8 cellular contexts compared by ENCODE assay signal in the genomic region with DNA sequence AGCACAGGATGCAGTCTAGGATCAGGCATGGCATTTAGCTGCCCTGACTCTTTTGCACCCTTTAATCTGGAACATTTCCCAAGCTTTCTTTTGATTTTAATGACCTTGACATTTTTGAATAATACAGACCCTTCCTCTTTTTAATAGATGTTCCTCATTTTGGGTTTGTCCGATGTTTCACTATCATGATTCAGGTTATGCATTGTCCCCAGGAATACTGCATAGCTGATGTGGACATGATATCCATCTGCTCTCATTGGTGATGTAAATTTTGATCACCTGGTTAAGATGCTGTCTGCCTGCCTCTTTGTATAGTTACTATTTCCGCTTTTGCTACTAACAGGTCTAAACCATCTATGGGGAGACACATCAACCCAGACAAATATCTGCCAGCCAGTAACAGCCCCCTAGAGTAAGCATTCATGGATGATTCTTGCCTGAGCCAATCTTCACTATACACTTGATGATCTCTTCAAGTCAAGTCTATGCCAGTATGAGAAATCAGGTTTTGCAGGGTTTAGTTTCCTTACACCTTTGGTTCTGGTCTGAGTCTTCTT. TPM values are rescaled to one million over a fixed set of nuclear protein-coding genes. Genes with fewer than 3 reads are reported as not detected.
DNase-seq lines count a peak whose midpoint lies in the region; ATAC-seq and TF ChIP-seq lines count a peak whose summit lies in the region.

No MANE protein-coding gene starts in this region.

- peak overlapping the region; percentile 78 for H3K27ac ChIP-seq in naive thymus-derived CD4-positive, alpha-beta T cell (ENCODE audit: low read depth, low read length)

- DNase-seq in CD14-positive monocyte (ENCODE audit: low spot score) (no peak), superior temporal gyrus (ENCODE audit: extremely low spot score) (no peak), glomerular visceral epithelial cell (ENCODE audit: extremely low spot score) (no peak)
- no peak for DNase-seq in activated naive CD8-positive, alpha-beta T cell treated with anti-CD3 and anti-CD28 coated beads, Interleukin-2, amount 10 ng/mL, durations not matched to agents 7 days and 5 days
- DNase-seq in naive thymus-derived CD4-positive, alpha-beta T cell: peak in 7 of 9 donors; percentile 27 to 61 (median 50)
- no peak for DNase-seq in stimulated activated CD4-positive, alpha-beta T cell treated with anti-CD3 and anti-CD28 coated beads, Interleukin-1b, Interleukin-23, amount 100 ng/mL, for 48 hours

- intact Hi-C loops in CD14-positive monocyte (cut with micrococcal nuclease): loop anchor here (2.0 to 10.0 kb wide), 3 partner anchors 50 to 52 kb away; partner anchors contain the start of gene ULK4 (in 2 of the 2)
- intact Hi-C loops in naive thymus-derived CD4-positive, alpha-beta T cell (cut with micrococcal nuclease): loop anchor here (1.0 to 10.0 kb wide), 10 partner anchors 70 to 1703 kb away; partner anchors contain the start of genes EIF1B (in 1 of the 2), NKTR (in 1 of the 2), RPL14 (in 1 of the 2) and VIPR1 (in 1 of the 2)

- POLR2A ChIA-PET in activated naive CD8-positive, alpha-beta T cell treated with anti-CD3 and anti-CD28 coated beads, Interleukin-2, amount 10 ng/mL, durations not matched to agents 7 days and 5 days (lab: Charles Lee): interaction anchor here (0.5 to 1.3 kb wide), 5 partner anchors 50 to 792 kb away, joined by 3 to 10 read pairs (median 3); partner anchors contain the start of genes HIGD1A, SS18L2 and ULK4
- POLR2A ChIA-PET in naive thymus-derived CD4-positive, alpha-beta T cell (lab: Charles Lee): interaction anchor here (0.6 to 2.5 kb wide), 5 partner anchors 13 to 633 kb away, joined by 3 to 12 read pairs (median 4); partner anchors contain the start of gene ULK4

- peak overlapping the region; percentile 78 for H3K4me3 ChIP-seq in naive thymus-derived CD4-positive, alpha-beta T cell (ENCODE audit: low read length)

- no peak for TF ChIP-seq CTCF in CD14-positive monocyte (IDR thresholded peaks at IDR 0.05)

- peaks cover 10 to 15% of the 10 kb centered on the region in 2 donors for H3K4me1 ChIP-seq in naive thymus-derived CD4-positive, alpha-beta T cell (ENCODE audit: control insufficient read depth in 2 of 2, insufficient read depth in 2 of 2, low read length in 2 of 2)

- peaks cover 2 to 14% of the 10 kb centered on the region in 2 donors for H3K36me3 Mint-ChIP-seq in CD14-positive monocyte
- peaks cover 3% of the 10 kb centered on the region for H3K36me3 Mint-ChIP-seq in activated naive CD8-positive, alpha-beta T cell treated with anti-CD3 and anti-CD28 coated beads, Interleukin-2, amount 10 ng/mL, durations not matched to agents 7 days and 5 days
- peaks cover 0 to 4% (median 0%) of the 10 kb centered on the region in 5 donors for H3K36me3 Mint-ChIP-seq in naive thymus-derived CD4-positive, alpha-beta T cell

- H3K4me3 Mint-ChIP-seq in CD14-positive monocyte: peak overlapping the region; percentile 55 to 96
- peak overlapping the region; percentile 86 for H3K4me3 Mint-ChIP-seq in activated naive CD8-positive, alpha-beta T cell treated with anti-CD3 and anti-CD28 coated beads, Interleukin-2, amount 10 ng/mL, durations not matched to agents 7 days and 5 days
- peak overlapping the region; percentile 86 to 95 (median 90) for H3K4me3 Mint-ChIP-seq in naive thymus-derived CD4-positive, alpha-beta T cell

- H3K9me3 Mint-ChIP-seq in CD14-positive monocyte: peaks cover 0 to under 1% (median 0%) of the 10 kb centered on the region in 7 donors
- no peaks in the 10 kb centered on the region for H3K9me3 Mint-ChIP-seq in activated naive CD8-positive, alpha-beta T cell treated with anti-CD3 and anti-CD28 coated beads, Interleukin-2, amount 10 ng/mL, durations not matched to agents 7 days and 5 days
- peaks cover 0 to 2% (median 0%) of the 10 kb centered on the region in 11 donors for H3K9me3 Mint-ChIP-seq in naive thymus-derived CD4-positive, alpha-beta T cell

- CTCF ChIA-PET in naive thymus-derived CD4-positive, alpha-beta T cell (lab: Charles Lee): no interaction called here

- no peaks in the 10 kb centered on the region for H3K9me3 ChIP-seq in naive thymus-derived CD4-positive, alpha-beta T cell (ENCODE audit: control insufficient read depth in 2 of 3, low read length in 3 of 3)

- peak overlapping the region; percentile 98 to 100 (median 99) for H3K27ac Mint-ChIP-seq in CD14-positive monocyte
- peak overlapping the region; percentile 89 for H3K27ac Mint-ChIP-seq in activated naive CD8-positive, alpha-beta T cell treated with anti-CD3 and anti-CD28 coated beads, Interleukin-2, amount 10 ng/mL, durations not matched to agents 7 days and 5 days
- H3K27ac Mint-ChIP-seq in naive thymus-derived CD4-positive, alpha-beta T cell: peak overlapping the region; percentile 84 to 98 (median 93)

- H3K27me3 Mint-ChIP-seq in CD14-positive monocyte (ENCODE audit: low read depth in 3 of 3): peaks cover 0 to 5% (median 0%) of the 10 kb centered on the region in 3 donors
- H3K27me3 Mint-ChIP-seq in activated naive CD8-positive, alpha-beta T cell treated with anti-CD3 and anti-CD28 coated beads, Interleukin-2, amount 10 ng/mL, durations not matched to agents 7 days and 5 days: no peaks in the 10 kb centered on the region
- H3K27me3 Mint-ChIP-seq in naive thymus-derived CD4-positive, alpha-beta T cell: no peaks in the 10 kb centered on the region

- H3K27me3 ChIP-seq in naive thymus-derived CD4-positive, alpha-beta T cell (ENCODE audit: control insufficient read depth in 2 of 2, insufficient read depth in 2 of 2, low read length in 2 of 2): no peaks in the 10 kb centered on the region

- no peaks in the 10 kb centered on the region for H3K36me3 ChIP-seq in naive thymus-derived CD4-positive, alpha-beta T cell (ENCODE audit: control insufficient read depth in 2 of 3, insufficient read depth in 3 of 3, low read length in 3 of 3)

- H3K4me1 Mint-ChIP-seq in CD14-positive monocyte: peaks cover 40% of the 10 kb centered on the region
- peaks cover 29% of the 10 kb centered on the region for H3K4me1 Mint-ChIP-seq in activated naive CD8-positive, alpha-beta T cell treated with anti-CD3 and anti-CD28 coated beads, Interleukin-2, amount 10 ng/mL, durations not matched to agents 7 days and 5 days
- H3K4me1 Mint-ChIP-seq in naive thymus-derived CD4-positive, alpha-beta T cell: peaks cover 19 to 39% (median 36%) of the 10 kb centered on the region in 7 donors

- ATAC-seq in GM19328 (IDR thresholded peaks at IDR 0.05; ENCODE audit: unreplicated experiment) (peak; percentile 33), HG03342 (IDR thresholded peaks at IDR 0.05; ENCODE audit: unreplicated experiment) (peak; percentile 38)
- ATAC-seq in activated naive CD8-positive, alpha-beta T cell treated with anti-CD3 and anti-CD28 coated beads, Interleukin-2, amount 10 ng/mL, durations not matched to agents 7 days and 5 days (ENCODE audit: low read depth): peak; percentile 15
- peak; percentile 59 for ATAC-seq in naive thymus-derived CD4-positive, alpha-beta T cell

RNA-seq across cellular contexts. Expression of gene ULK4, which starts 50.6 kb away (rescaled TPM):
- 10 to 100 TPM in 1 of 2 donors, 1 to 10 TPM in 1; 6.7 to 14.0 TPM for polyA plus RNA-seq in CD14-positive monocyte
- 10 to 100 TPM; 18.6 to 19.0 TPM for total RNA-seq in activated naive CD8-positive, alpha-beta T cell treated with anti-CD3 and anti-CD28 coated beads, Interleukin-2, amount 10 ng/mL, durations not matched to agents 7 days and 5 days
- 10 to 100 TPM; 14.0 to 22.3 (median 21.1) TPM for total RNA-seq in naive thymus-derived CD4-positive, alpha-beta T cell
- polyA plus RNA-seq in naive thymus-derived CD4-positive, alpha-beta T cell: 1 to 10 TPM; 6.6 to 8.9 TPM

Comparison
In these comparisons a context has a peak if more than half of its experiments do, and no peak if none do; other contexts are left out.
1. DNase-seq: peak in naive thymus-derived CD4-positive, alpha-beta T cell (7 of 9); none in CD14-positive monocyte (single experiment), activated naive CD8-positive, alpha-beta T cell treated with anti-CD3 and anti-CD28 coated beads, Interleukin-2, amount 10 ng/mL, durations not matched to agents 7 days and 5 days (single experiment), superior temporal gyrus (single experiment), glomerular visceral epithelial cell (single experiment) and stimulated activated CD4-positive, alpha-beta T cell treated with anti-CD3 and anti-CD28 coated beads, Interleukin-1b, Interleukin-23, amount 100 ng/mL, for 48 hours (single experiment).
2. Peak in every context shown above with its lines, with median percentiles within 50 percentile points of each other: H3K27ac Mint-ChIP-seq, H3K4me3 Mint-ChIP-seq and ATAC-seq.